22 cellular contexts compared by ENCODE assay signal in genomic region chr9:101604287-101604686, GRCh38. TPM values are rescaled to one million over a fixed set of nuclear protein-coding genes. Genes with fewer than 3 reads are reported as not detected.
"Had no signal": no experiment of that assay in that cellular context is flagged by ENCODE, and none has a peak within 500 bp of the region (broad histone marks: within the 10 kb centered on the region; RNA-seq: fewer than 3 reads in every experiment).

No MANE protein-coding gene starts in this region.

- H3K27ac ChIP-seq: SJSA1, SK-N-MC had no signal

- H3K4me1 ChIP-seq: SJSA1 had no signal

- DNase-seq: KBM-7, MV-4-11, NCI-H1048, NCI-H1105, NCI-H1436 treated with DMSO at 0.1 percent for 48 hours, NCI-H1694, NCI-H187 treated with DMSO at 0.1 percent for 48 hours, NCI-H2029 treated with DMSO at 0.1 percent for 48 hours, NCI-H2171, NCI-H226, NCI-H446, NCI-H510A, NCI-H524 treated with DMSO at 0.1 percent for 48 hours, NCI-H774, Right ventricle myocardium superior, RPMI8226, SIG-M5 had no signal

- H3K4me3 ChIP-seq: SJSA1, SK-N-MC had no signal

- H3K36me3 ChIP-seq: SJSA1 had no signal

- H3K9me3 ChIP-seq: SJSA1 had no signal

RNA-seq across cellular contexts. Expression of gene PPP3R2, which starts 9.5 kb away (rescaled TPM):
- total RNA-seq: HT-29, LHCN-M2, MCF 10A, Right ventricle myocardium superior, SJSA1 had no signal
